ENCODE assay signal across 10 cellular contexts in the genomic region with DNA sequence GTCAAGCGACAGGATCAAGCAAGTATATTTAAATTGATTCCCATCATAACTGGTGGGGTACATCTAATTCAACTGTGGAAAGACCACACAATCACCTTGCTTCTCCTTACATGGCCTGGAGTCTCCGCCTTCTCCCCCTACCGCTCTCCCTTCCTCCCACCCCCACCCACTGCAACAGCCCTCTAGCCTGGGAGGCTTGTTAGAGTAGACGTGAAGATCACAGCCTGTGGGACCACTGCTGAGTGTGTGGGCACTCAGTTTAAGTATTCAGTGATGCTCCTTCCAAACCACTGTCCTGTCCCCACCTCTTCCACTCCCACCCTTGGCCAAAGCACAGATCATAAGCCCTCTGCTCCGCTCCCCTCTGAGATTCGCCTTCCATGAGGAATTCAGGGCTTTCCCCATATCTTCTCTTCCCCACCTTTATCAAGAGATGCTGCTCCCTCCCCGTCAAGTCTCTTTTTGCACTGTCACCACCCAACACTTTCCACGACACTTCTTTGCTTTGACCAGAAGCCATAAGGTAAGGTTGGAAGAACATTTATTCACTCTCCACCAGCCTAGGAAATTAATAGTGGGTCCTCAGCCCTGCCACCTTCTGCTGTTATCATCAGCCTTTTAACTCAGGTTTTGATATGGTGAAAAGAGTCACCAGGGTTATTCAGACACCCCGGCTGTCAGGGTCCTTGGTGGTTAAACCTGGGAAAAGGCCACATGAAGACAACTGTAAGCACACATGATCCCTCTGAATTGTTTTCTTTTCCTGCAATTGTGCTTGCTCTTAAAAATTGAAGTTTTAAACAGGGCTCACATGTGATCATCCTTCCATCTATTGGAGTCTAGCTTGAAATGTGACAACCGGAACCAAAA. TPM values are rescaled to one million over a fixed set of nuclear protein-coding genes. Genes with fewer than 3 reads are reported as not detected.
DNase-seq lines count a peak whose midpoint lies in the region; ATAC-seq and TF ChIP-seq lines count a peak whose summit lies in the region.
"Had no signal": no experiment of that assay in that cellular context is flagged by ENCODE, and none has a peak within 500 bp of the region (broad histone marks: within the 10 kb centered on the region; RNA-seq: fewer than 3 reads in every experiment).

No MANE protein-coding gene starts in this region.

- H3K9me3 ChIP-seq in A673 (ENCODE audit: low read depth, low read length, poor library complexity, severe bottlenecking) (no peaks in the 10 kb centered on the region), HAP-1 (no peaks in the 10 kb centered on the region), ascending aorta (no peaks in the 10 kb centered on the region)

- H3K36me3 ChIP-seq in A673 (ENCODE audit: insufficient read depth, low read length, poor library complexity, severe bottlenecking): peaks cover 25% of the 10 kb centered on the region
- H3K36me3 ChIP-seq in HAP-1 (replicated peaks): peaks cover 17% of the 10 kb centered on the region
- H3K36me3 ChIP-seq in ascending aorta: peaks cover 0 to 4% of the 10 kb centered on the region in 2 donors

- ATAC-seq in memory B cell (ENCODE audit: low read depth) (no peak), left lobe of liver (no peak)

- H3K9me3 Mint-ChIP-seq in memory B cell: no peaks in the 10 kb centered on the region

- H3K27ac Mint-ChIP-seq in memory B cell: peak overlapping the region; percentile 77

- peaks cover 36% of the 10 kb centered on the region for H3K4me1 Mint-ChIP-seq in memory B cell

- H3K27ac ChIP-seq in A673 (ENCODE audit: low read depth, low read length, poor library complexity, severe bottlenecking) (peak overlapping the region; percentile 99), ascending aorta (peak overlapping the region in 1 of 2 donors; percentile 97)

- CTCF ChIA-PET in A673 (lab: Charles Lee): no interaction called here

- no peaks in the 10 kb centered on the region for H3K27me3 Mint-ChIP-seq in memory B cell

- H3K4me3 Mint-ChIP-seq in memory B cell: peak overlapping the region; percentile 57

- H3K4me1 ChIP-seq in A673 (ENCODE audit: insufficient read depth, low read length, poor library complexity, severe bottlenecking) (peaks cover 23% of the 10 kb centered on the region), HAP-1 (peaks cover 18% of the 10 kb centered on the region), ascending aorta (peaks cover 0 to 5% of the 10 kb centered on the region in 2 donors)

- BruUV-seq in A673 (replicated peaks; lab: Mats Ljungman, UMichigan): no TSS peak

- in situ Hi-C loops in HAP-1 (cut with MboI; ENCODE audit: low sequenced_read_pairs): no loop called here

- H3K27me3 ChIP-seq in A673 (replicated peaks; ENCODE audit: insufficient read depth, low read depth, low read length, poor library complexity) (no peaks in the 10 kb centered on the region), HAP-1 (ENCODE audit: low read depth) (no peaks in the 10 kb centered on the region), ascending aorta (no peaks in the 10 kb centered on the region)

- no peak for TF ChIP-seq CTCF in A673 (conservative IDR thresholded peaks at IDR 0.05; ENCODE audit: low read depth, low read length)
- no peak for TF ChIP-seq CTCF in ascending aorta (IDR thresholded peaks at IDR 0.05)

- H3K4me3 ChIP-seq in A673 (ENCODE audit: low read depth, low read length, poor library complexity, severe bottlenecking): peak overlapping the region; percentile 88
- H3K4me3 ChIP-seq in HAP-1: peak overlapping the region; percentile 84
- peak overlapping the region; percentile 65 to 66 for H3K4me3 ChIP-seq in ascending aorta

- intact Hi-C loops in A673 (cut with micrococcal nuclease; ENCODE audit: unreplicated experiment): no loop called here
- intact Hi-C loops in ascending aorta (cut with DNase I): no loop called here

- no peak for DNase-seq in A673 (ENCODE audit: low spot score)
- DNase-seq in HAP-1 (ENCODE audit: low spot score in 2 of 2): no peak
- no peak for DNase-seq in ascending aorta (ENCODE audit: low spot score in 2 of 2)
- DNase-seq in memory B cell (ENCODE audit: low spot score in 2 of 2): no peak
- no peak for DNase-seq in ureter (ENCODE audit: low spot score)
- no peak for DNase-seq in ecto neural progenitor cell (ENCODE audit: low spot score)
- no peak for DNase-seq in GF-D8 (lab: John Stamatoyannopoulos, UW)
- no peak for DNase-seq in left lobe of liver (ENCODE audit: low spot score)
- DNase-seq: activated CD4-positive, CD25-positive, alpha-beta regulatory T cell treated with anti-CD3 and anti-CD28 coated beads, Interleukin-2, amount 50 U/mL, for 72 hours; NCI-H2081 had no signal

- H3K36me3 Mint-ChIP-seq in memory B cell: peaks cover 15% of the 10 kb centered on the region

- POLR2A ChIA-PET in A673 (lab: Charles Lee; ENCODE audit: low non-redundant PET): no interaction called here

RNA-seq across cellular contexts. Expression of gene METTL4, which starts 1.7 kb away (rescaled TPM):
- total RNA-seq in A673 (2021) (20.1 and 26.4 TPM in 2 replicates), ascending aorta (not detected), ureter (12.9 TPM), left lobe of liver (2.0 TPM)

RNA-seq across cellular contexts. Expression of gene NDC80, which starts 1.8 kb away (rescaled TPM):
- total RNA-seq in A673 (2021) (72.6 and 73.5 TPM in 2 replicates), ascending aorta (not detected), ureter (0.91 TPM), left lobe of liver (0.18 TPM)

Comparison
In these comparisons a context has a peak if more than half of its experiments do, and no peak if none do; other contexts are left out.
1. RNA of gene NDC80, which starts 1.8 kb away (total RNA-seq): 72.6 to 73.5 TPM in A673; 0.91 TPM in ureter (single experiment), 0.18 TPM in left lobe of liver (single experiment) and not detected in ascending aorta (single experiment); every median in the first group is over 10 times any median in the second.
2. Peak in every context shown above with its lines, with median percentiles within 50 percentile points of each other: H3K4me3 ChIP-seq.